27 cellular contexts compared by ENCODE assay signal in genomic region chr3:74529145-74529544, GRCh38.
"Had no signal": no experiment of that assay in that cellular context is flagged by ENCODE, and none has a peak within 500 bp of the region (broad histone marks: within the 10 kb centered on the region; RNA-seq: fewer than 3 reads in every experiment).

No MANE protein-coding gene starts in this region.

- H3K4me3 ChIP-seq: colonic mucosa, coronary artery, dorsolateral prefrontal cortex, esophagus muscularis mucosa, esophagus squamous epithelium, gastrocnemius medialis, gastroesophageal sphincter, heart left ventricle, heart right ventricle had no signal

- H3K27me3 ChIP-seq: colonic mucosa, dorsolateral prefrontal cortex, esophagus muscularis mucosa, esophagus squamous epithelium, foreskin keratinocyte, gastrocnemius medialis, gastroesophageal sphincter, heart left ventricle, heart right ventricle had no signal

- H3K4me1 ChIP-seq: colonic mucosa, esophagus muscularis mucosa, esophagus squamous epithelium, foreskin keratinocyte, gastrocnemius medialis, heart left ventricle, heart right ventricle had no signal

- H3K4me3 Mint-ChIP-seq: dendritic cell treated with granulocyte-macrophage colony-stimulating factor and Interleukin-4, amounts not matched to agents 40 ng/mL and 50 ng/mL, for 4 days; effector memory CD8-positive, alpha-beta T cell; endodermal cell had no signal

- H3K36me3 ChIP-seq: colonic mucosa, esophagus muscularis mucosa, esophagus squamous epithelium, gastrocnemius medialis, gastroesophageal sphincter, heart left ventricle, heart right ventricle had no signal

- H3K9me3 Mint-ChIP-seq: dendritic cell treated with granulocyte-macrophage colony-stimulating factor and Interleukin-4, amounts not matched to agents 40 ng/mL and 50 ng/mL, for 4 days; endodermal cell had no signal

- ATAC-seq: effector memory CD8-positive, alpha-beta T cell; esophagus mucosa; foreskin keratinocyte; gastrocnemius medialis; gastroesophageal sphincter; heart left ventricle; heart right ventricle had no signal

- H3K27ac Mint-ChIP-seq: dendritic cell treated with granulocyte-macrophage colony-stimulating factor and Interleukin-4, amounts not matched to agents 40 ng/mL and 50 ng/mL, for 4 days; effector memory CD8-positive, alpha-beta T cell; endodermal cell had no signal

- H3K27ac ChIP-seq: colonic mucosa, coronary artery, dorsolateral prefrontal cortex, epithelial cell of prostate, esophagus muscularis mucosa, esophagus squamous epithelium, foreskin keratinocyte, gastrocnemius medialis, gastroesophageal sphincter, heart left ventricle, heart right ventricle had no signal

- H3K9me3 ChIP-seq: colonic mucosa, esophagus muscularis mucosa, gastrocnemius medialis, gastroesophageal sphincter, heart left ventricle, heart right ventricle had no signal

- FAIRE-seq: colon, endothelial cell of umbilical vein had no signal

- DNase-seq: colonic mucosa; cortex of kidney; dermis blood vessel endothelial cell; dorsolateral prefrontal cortex; effector CD4-positive, alpha-beta T cell; effector CD8-positive, alpha-beta T cell; effector memory CD4-positive, alpha-beta T cell; effector memory CD8-positive, alpha-beta T cell; endodermal cell; erythroblast; esophagus squamous epithelium; foreskin fibroblast; foreskin keratinocyte; foreskin melanocyte; gastrocnemius medialis; glutamatergic neuron; head of caudate nucleus; heart left ventricle; heart right ventricle had no signal

- H3K27me3 Mint-ChIP-seq: dendritic cell treated with granulocyte-macrophage colony-stimulating factor and Interleukin-4, amounts not matched to agents 40 ng/mL and 50 ng/mL, for 4 days; effector memory CD8-positive, alpha-beta T cell had no signal
